In genomic region chr14:90965765-90966164, GRCh38 we compare ENCODE assay signal across 38 cellular contexts.
"Had no signal": no experiment of that assay in that cellular context is flagged by ENCODE, and none has a peak within 500 bp of the region (broad histone marks: within the 10 kb centered on the region; RNA-seq: fewer than 3 reads in every experiment).

No MANE protein-coding gene starts in this region.

- H3K36me3 ChIP-seq: breast epithelium, MG63, Peyer's patch, SJSA1 had no signal

- H3K27me3 ChIP-seq: body of pancreas, breast epithelium, MG63, Peyer's patch, SJSA1 had no signal

- DNase-seq: activated B cell treated with CpG ODN at 0.5 μM for 24 hours; activated CD4-positive, alpha-beta memory T cell treated with anti-CD3 and anti-CD28 coated beads for 36 hours; activated CD4-positive, alpha-beta T cell treated with anti-CD3 and anti-CD28 coated beads for 4 hours; activated CD4-positive, alpha-beta T cell treated with anti-CD3 and anti-CD28 coated beads, Interleukin-2, amount 50 U/mL, for 1 hour; activated CD4-positive, CD25-positive, alpha-beta regulatory T cell treated with anti-CD3 and anti-CD28 coated beads, Interleukin-2, amount 50 U/mL, for 72 hours; activated CD8-positive, alpha-beta memory T cell treated with anti-CD3 and anti-CD28 coated beads, Interleukin-2, amount 50 U/mL, for 4 hours; activated effector memory CD4-positive, alpha-beta T cell treated with anti-CD3 and anti-CD28 coated beads, Interleukin-2, amount 50 U/mL, for 16 hours; activated naive CD4-positive, alpha-beta T cell; activated naive CD4-positive, alpha-beta T cell treated with anti-CD3 and anti-CD28 coated beads, Interleukin-2, amount 50 U/mL, for 16 hours; activated T-cell treated with anti-CD3 and anti-CD28 coated beads for 4 hours; activated T-cell treated with anti-CD3 and anti-CD28 coated beads, Interleukin-2, amount 50 U/mL, for 48 hours; amniotic stem cell; body of pancreas; cerebellar nuclear complex; Kasumi-1; KG1; MG63; NCI-H1048; NCI-H1105 treated with DMSO at 0.1 percent for 48 hours; NCI-H1436; NCI-H1694; NCI-H1930; NCI-H2081 treated with DMSO at 0.1 percent for 48 hours; NCI-H226; NCI-H446 treated with DMSO at 0.1 percent for 48 hours; NCI-H524; NCI-H69; PC-3; Peyer's patch; RPMI8226; SHP77 treated with DMSO at 0.1 percent for 48 hours; SK-N-SH; T1000 had no signal

- FAIRE-seq: astrocyte had no signal

- H3K4me1 ChIP-seq: body of pancreas, breast epithelium, SJSA1 had no signal

- H3K27ac ChIP-seq: body of pancreas, breast epithelium, Peyer's patch, SJSA1, VCaP had no signal

- H3K4me2 ChIP-seq: SK-N-SH had no signal

- ATAC-seq: activated T-helper 17 cell treated with anti-CD3 and anti-CD28 coated beads, Interleukin-2, amount 50 U/mL, for 72 hours; body of pancreas; PC-3 had no signal

- H3K4me3 ChIP-seq: body of pancreas, breast epithelium, MG63, Peyer's patch, SJSA1 had no signal

- H3K9me3 ChIP-seq: body of pancreas, breast epithelium, MG63, Peyer's patch, SJSA1, SK-N-SH had no signal

- H3K9ac ChIP-seq: SK-N-SH had no signal
